Comparison of ENCODE assay signal across 8 cellular contexts in the genomic region with DNA sequence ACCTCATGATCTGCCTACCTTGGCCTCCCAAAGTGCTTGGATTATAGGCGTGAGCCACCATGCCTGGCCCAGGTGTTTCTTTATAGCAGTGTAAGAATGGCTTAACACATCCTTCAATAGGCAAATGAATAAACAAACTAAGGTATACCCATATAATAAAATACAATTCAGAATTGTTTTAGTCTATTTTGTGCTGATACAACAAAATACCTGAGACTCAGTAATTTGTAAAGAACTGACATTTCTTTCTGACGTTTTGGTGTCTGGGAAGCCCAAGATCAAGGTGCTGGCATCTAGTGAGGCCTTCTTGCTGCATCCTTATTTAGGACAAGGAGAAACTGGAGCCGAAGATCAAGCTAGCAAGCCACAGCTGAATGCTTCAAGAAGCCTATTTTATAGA.
"Had no signal": no experiment of that assay in that cellular context is flagged by ENCODE, and none has a peak within 500 bp of the region (broad histone marks: within the 10 kb centered on the region; RNA-seq: fewer than 3 reads in every experiment).

No MANE protein-coding gene starts in this region.

- DNase-seq: GDM1, GF-D8 had no signal

- FAIRE-seq: G401.6, GM12878, GM12891, GM12892, GM18507, GM19239 had no signal

- ATAC-seq: GM12878 had no signal

- H3K4me3 ChIP-seq: GM12878 had no signal
